ENCODE assay signal across 22 cellular contexts in the genomic region with DNA sequence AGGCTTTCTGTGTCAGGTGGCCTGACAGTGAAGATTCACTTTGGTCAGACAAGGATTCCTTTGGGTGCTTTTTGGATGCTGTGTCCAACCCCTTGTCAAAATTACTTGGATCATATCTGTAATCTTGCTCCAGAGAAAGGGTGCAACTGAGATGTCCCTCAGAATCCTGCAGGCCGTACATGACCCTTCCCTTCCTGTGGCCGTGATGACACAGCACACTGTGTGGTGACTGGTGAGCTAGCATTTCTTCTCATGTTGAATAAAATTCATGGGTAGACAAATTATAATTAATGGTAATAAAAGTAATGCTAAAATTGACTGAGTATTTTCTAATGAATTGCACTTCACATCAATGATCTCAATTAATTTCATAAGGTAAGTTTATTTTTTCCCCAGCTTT.
A peak's percentile ranks its signal among the peaks of the same experiment; 100 is the strongest.
DNase-seq lines count a peak whose midpoint lies in the region; FAIRE-seq and TF ChIP-seq lines count a peak whose summit lies in the region.
"Had no signal": no experiment of that assay in that cellular context is flagged by ENCODE, and none has a peak within 500 bp of the region (broad histone marks: within the 10 kb centered on the region; RNA-seq: fewer than 3 reads in every experiment).

No MANE protein-coding gene starts in this region.

- H3K79me2 ChIP-seq in OCI-LY1 (ENCODE audit: insufficient read depth, low read length): peaks cover 12% of the 10 kb centered on the region
- H3K79me2 ChIP-seq in neural progenitor cell (ENCODE audit: low read depth): no peaks in the 10 kb centered on the region

- no peaks in the 10 kb centered on the region; the same call in 1 of the 2 replicates for H3K9me3 ChIP-seq in OCI-LY1 (ENCODE audit: low read length)
- H3K9me3 ChIP-seq in neural progenitor cell (ENCODE audit: low read depth): no peaks in the 10 kb centered on the region
- H3K9me3 ChIP-seq: A549, Caco-2 had no signal

- no peaks in the 10 kb centered on the region for H3K27me3 Mint-ChIP-seq in neural progenitor cell (ENCODE audit: insufficient read depth, low read depth)
- H3K27me3 Mint-ChIP-seq: B cell; CD4-positive, alpha-beta T cell had no signal

- no peak overlapping the region for H2AFZ ChIP-seq in OCI-LY1 (ENCODE audit: low read length)
- no peak overlapping the region for H2AFZ ChIP-seq in neural progenitor cell (replicated peaks)

- H3K9me2 ChIP-seq in OCI-LY1 (ENCODE audit: low read depth, low read length): no peaks in the 10 kb centered on the region

- H4K20me1 ChIP-seq in OCI-LY1 (ENCODE audit: insufficient read depth, low read length) (no peaks in the 10 kb centered on the region), neural progenitor cell (ENCODE audit: low read depth) (no peaks in the 10 kb centered on the region)
- H4K20me1 ChIP-seq: BLaER1 treated with 17β-estradiol and CSF1 and Interleukin-3, amounts not matched to agents 10 nM and 100 nM had no signal

- TF ChIP-seq CTCF in OCI-LY1 (IDR thresholded peaks at IDR 0.05; ENCODE audit: low read length) (no peak), neural progenitor cell (IDR thresholded peaks at IDR 0.05) (no peak)

- H3K9me3 Mint-ChIP-seq in neural progenitor cell: no peaks in the 10 kb centered on the region
- H3K9me3 Mint-ChIP-seq: CD4-positive, alpha-beta T cell; CD8-positive, alpha-beta T cell had no signal

- H3K9ac ChIP-seq in OCI-LY1 (ENCODE audit: low read length): no peak overlapping the region
- no peak overlapping the region for H3K9ac ChIP-seq in neural progenitor cell
- H3K9ac ChIP-seq: BLaER1 treated with 17β-estradiol and CSF1 and Interleukin-3, amounts not matched to agents 10 nM and 100 nM had no signal

- H3K27me3 ChIP-seq in OCI-LY1 (ENCODE audit: insufficient read depth, low read length) (no peaks in the 10 kb centered on the region), neural progenitor cell (no peaks in the 10 kb centered on the region)
- H3K27me3 ChIP-seq: BLaER1 treated with 17β-estradiol and CSF1 and Interleukin-3, amounts not matched to agents 10 nM and 100 nM had no signal

- H3K4me1 ChIP-seq in OCI-LY1 (ENCODE audit: insufficient read depth, low read length, severe bottlenecking): peaks cover 89% of the 10 kb centered on the region
- H3K4me1 ChIP-seq in neural progenitor cell: no peaks in the 10 kb centered on the region
- H3K4me1 ChIP-seq: Caco-2 had no signal

- H3K4me1 Mint-ChIP-seq in neural progenitor cell: peaks cover 6% of the 10 kb centered on the region

- H3K4me2 ChIP-seq in OCI-LY1 (ENCODE audit: low read length) (no peak overlapping the region), neural progenitor cell (no peak overlapping the region)
- H3K4me2 ChIP-seq: A549; BLaER1 treated with 17β-estradiol and CSF1 and Interleukin-3, amounts not matched to agents 10 nM and 100 nM had no signal

- H3K36me3 ChIP-seq in OCI-LY1 (ENCODE audit: insufficient read depth, low read length) (peaks cover 64% of the 10 kb centered on the region), neural progenitor cell (no peaks in the 10 kb centered on the region)
- H3K36me3 ChIP-seq: BLaER1 treated with 17β-estradiol and CSF1 and Interleukin-3, amounts not matched to agents 10 nM and 100 nM had no signal

- DNase-seq in activated CD8-positive, alpha-beta memory T cell treated with anti-CD3 and anti-CD28 coated beads for 24 hours: peak; percentile 13
- no peak for DNase-seq in activated CD8-positive, alpha-beta memory T cell treated with anti-CD3 and anti-CD28 coated beads, Interleukin-2, amount 50 U/mL, for 48 hours
- DNase-seq in neural progenitor cell (ENCODE audit: low spot score) (no peak), NCI-H526 treated with DMSO at 0.1 percent for 48 hours (lab: John Stamatoyannopoulos, UW) (no peak), HTR-8/SVneo (ENCODE audit: insufficient read length, low spot score) (no peak)
- DNase-seq: AML-193; Caco-2; Calu3; CD4-positive, alpha-beta T cell; CD8-positive, alpha-beta T cell; DMS79 treated with DMSO at 0.1 percent for 48 hours; GF-D8 had no signal

- peaks cover 29% of the 10 kb centered on the region for H3F3A ChIP-seq in OCI-LY1 (ENCODE audit: insufficient read depth, low read length)
- H3F3A ChIP-seq in neural progenitor cell (ENCODE audit: low read depth): no peaks in the 10 kb centered on the region

- FAIRE-seq in HTR-8/SVneo (lab: Jason Lieb, UNC): no peak
- FAIRE-seq: A549, D721Med, G401.6, GM12891, GM19239 had no signal

- H3K27ac Mint-ChIP-seq in neural progenitor cell: peak overlapping the region; percentile 38
- H3K27ac Mint-ChIP-seq: B cell; CD4-positive, alpha-beta T cell; CD8-positive, alpha-beta T cell had no signal

- no peak overlapping the region for H3K4me3 Mint-ChIP-seq in neural progenitor cell
- H3K4me3 Mint-ChIP-seq: B cell; CD4-positive, alpha-beta T cell; CD8-positive, alpha-beta T cell had no signal

- H3K4me3 ChIP-seq in OCI-LY1 (ENCODE audit: low read depth, low read length, poor library complexity, severe bottlenecking) (no peak overlapping the region), neural progenitor cell (no peak overlapping the region)
- H3K4me3 ChIP-seq: A549; BLaER1 treated with 17β-estradiol and CSF1 and Interleukin-3, amounts not matched to agents 10 nM and 100 nM had no signal

- H3K27ac ChIP-seq in OCI-LY1 (ENCODE audit: low read depth, low read length, poor library complexity, severe bottlenecking) (peak overlapping the region; percentile 95), neural progenitor cell (no peak overlapping the region)
- H3K27ac ChIP-seq: 22Rv1; A549; BLaER1 treated with 17β-estradiol and CSF1 and Interleukin-3, amounts not matched to agents 10 nM and 100 nM; C4-2B had no signal

- no peaks in the 10 kb centered on the region for H3K36me3 Mint-ChIP-seq in neural progenitor cell
- H3K36me3 Mint-ChIP-seq: CD8-positive, alpha-beta T cell had no signal
